In genomic region chrX:7169627-7170026, GRCh38 we compare ENCODE assay signal across 19 cellular contexts. TPM values are rescaled to one million over a fixed set of nuclear protein-coding genes. Genes with fewer than 3 reads are reported as not detected.
A peak's percentile ranks its signal among the peaks of the same experiment; 100 is the strongest.
DNase-seq lines count a peak whose midpoint lies in the region; ATAC-seq, FAIRE-seq and TF ChIP-seq lines count a peak whose summit lies in the region.
"Had no signal": no experiment of that assay in that cellular context is flagged by ENCODE, and none has a peak within 500 bp of the region (broad histone marks: within the 10 kb centered on the region; RNA-seq: fewer than 3 reads in every experiment).

No MANE protein-coding gene starts in this region.

- BruUV-seq in PC-9 (replicated peaks; lab: Mats Ljungman, UMichigan), result no TSS peak

- H4K20me1 ChIP-seq in astrocyte (ENCODE audit: insufficient read depth, low read length), result no peaks in the 10 kb centered on the region
- H4K20me1 ChIP-seq in PC-9 (ENCODE audit: insufficient read depth), result no peaks in the 10 kb centered on the region

- no peaks in the 10 kb centered on the region for H3K36me3 Mint-ChIP-seq in astrocyte (ENCODE audit: low read depth, unreplicated experiment)

- no peak overlapping the region for H3K27ac Mint-ChIP-seq in astrocyte (ENCODE audit: unreplicated experiment)
- H3K27ac Mint-ChIP-seq: HFFc6 had no signal

- H3K4me2 ChIP-seq in astrocyte (ENCODE audit: low read length), result no peak overlapping the region
- no peak overlapping the region for H3K4me2 ChIP-seq in PC-9

- POLR2A ChIA-PET in PC-9 (lab: Charles Lee; ENCODE audit: unreplicated experiment), result no interaction called here

- TF ChIP-seq POLR2A in body of pancreas (IDR thresholded peaks at IDR 0.05), result no peak

- H3K27me3 Mint-ChIP-seq in astrocyte (ENCODE audit: low read depth, unreplicated experiment), result no peaks in the 10 kb centered on the region
- H3K27me3 Mint-ChIP-seq: CD4-positive, alpha-beta memory T cell had no signal

- TF ChIP-seq CTCF in astrocyte (IDR thresholded peaks at IDR 0.05; ENCODE audit: insufficient read depth, low read depth, low read length) (no peak), body of pancreas (IDR thresholded peaks at IDR 0.05) (no peak), lung (IDR thresholded peaks at IDR 0.05; ENCODE audit: control extremely low read depth, extremely low read depth) (no peak), upper lobe of right lung (IDR thresholded peaks at IDR 0.05) (no peak), PC-9 (conservative IDR thresholded peaks at IDR 0.05) (no peak)

- no peaks in the 10 kb centered on the region for H3K79me2 ChIP-seq in astrocyte (ENCODE audit: insufficient read depth, low read length)
- H3K79me2 ChIP-seq in PC-9 (ENCODE audit: low read depth), result no peaks in the 10 kb centered on the region

- WGBS in body of pancreas, 2 donors, result 27 to 33% methylated on average over 3 of the region's 3 CpGs
- 67 to 79% methylated on average over 3 of the region's 3 CpGs for WGBS in lung, 2 donors

- H3K27ac ChIP-seq in astrocyte (ENCODE audit: low read depth, low read length), result no peak overlapping the region
- H3K27ac ChIP-seq in body of pancreas, result no peak overlapping the region
- H3K27ac ChIP-seq in lung (ENCODE audit: low read depth in 1 of 2, low read length in 1 of 2), result no peak overlapping the region
- H3K27ac ChIP-seq in upper lobe of right lung, result no peak overlapping the region
- no peak overlapping the region for H3K27ac ChIP-seq in PC-9

- ATAC-seq in body of pancreas, result peak; percentile 70
- ATAC-seq in lung (ENCODE audit: insufficient read depth, low FRiP score), result peak; percentile 55
- peak; percentile 39 for ATAC-seq in upper lobe of right lung

- H3K9me3 ChIP-seq in astrocyte (ENCODE audit: insufficient read depth, low read depth, low read length) (no peaks in the 10 kb centered on the region), body of pancreas (no peaks in the 10 kb centered on the region), lung (ENCODE audit: control insufficient read depth in 2 of 2, insufficient read depth in 1 of 2, low read length in 1 of 2) (peaks cover 0 to 4% of the 10 kb centered on the region in 2 donors), upper lobe of right lung (no peaks in the 10 kb centered on the region), PC-9 (ENCODE audit: insufficient read depth, low read depth) (no peaks in the 10 kb centered on the region)
- H3K9me3 ChIP-seq: HAP-1 had no signal

- DNase-seq in astrocyte (ENCODE audit: low read depth) (no peak), body of pancreas (peak; percentile 11 to 48 (median 45)), lung (ENCODE audit: low spot score) (no peak), upper lobe of right lung (no peak), HT-29 (ENCODE audit: low spot score) (no peak), NCI-H128 (lab: John Stamatoyannopoulos, UW; ENCODE audit: unreplicated experiment) (no peak), PC-9 (no peak)
- DNase-seq: C1 segment of cervical spinal cord; Calu3; CD4-positive, alpha-beta memory T cell; COR-L47; DMS53; DMS79 treated with DMSO at 0.1 percent for 48 hours; GF-D8; GOT3; HFFc6 had no signal

- no peaks in the 10 kb centered on the region for H3K9me2 ChIP-seq in PC-9 (ENCODE audit: insufficient read depth)

- CTCF ChIA-PET in PC-9 (lab: Charles Lee), result no interaction called here

- H3K9ac ChIP-seq in astrocyte (ENCODE audit: low read length), result no peak overlapping the region

- no peak overlapping the region for H3K4me3 Mint-ChIP-seq in astrocyte (ENCODE audit: unreplicated experiment)
- H3K4me3 Mint-ChIP-seq: CD4-positive, alpha-beta memory T cell; HFFc6 had no signal

- no peak overlapping the region for H2AFZ ChIP-seq in astrocyte (ENCODE audit: low read depth, low read length)
- no peak overlapping the region for H2AFZ ChIP-seq in PC-9

- H3K36me3 ChIP-seq in astrocyte (ENCODE audit: insufficient read depth, low read length) (no peaks in the 10 kb centered on the region), body of pancreas (replicated peaks in 1 of 2; ENCODE audit: insufficient read depth in 1 of 2, low read depth in 2 of 2) (no peaks in the 10 kb centered on the region), lung (ENCODE audit: control insufficient read depth in 2 of 2, insufficient read depth in 2 of 2, low read length in 2 of 2) (no peaks in the 10 kb centered on the region), upper lobe of right lung (no peaks in the 10 kb centered on the region), PC-9 (ENCODE audit: low read depth) (no peaks in the 10 kb centered on the region)
- H3K36me3 ChIP-seq: HAP-1 had no signal

- no peaks in the 10 kb centered on the region for H3K4me1 Mint-ChIP-seq in astrocyte (ENCODE audit: low read depth, unreplicated experiment)
- H3K4me1 Mint-ChIP-seq: CD4-positive, alpha-beta memory T cell had no signal

- H3K27me3 ChIP-seq in astrocyte (ENCODE audit: insufficient read depth, low read length), result no peaks in the 10 kb centered on the region
- no peaks in the 10 kb centered on the region for H3K27me3 ChIP-seq in body of pancreas
- H3K27me3 ChIP-seq in lung (ENCODE audit: control insufficient read depth, insufficient read depth), result no peaks in the 10 kb centered on the region
- H3K27me3 ChIP-seq in upper lobe of right lung, result no peaks in the 10 kb centered on the region
- no peaks in the 10 kb centered on the region for H3K27me3 ChIP-seq in PC-9 (ENCODE audit: insufficient read depth, low read depth)

- H3K4me3 ChIP-seq in astrocyte (ENCODE audit: insufficient read depth, low read depth, low read length) (no peak overlapping the region), body of pancreas (no peak overlapping the region), lung (no peak overlapping the region), upper lobe of right lung (no peak overlapping the region), PC-9 (no peak overlapping the region)
- H3K4me3 ChIP-seq: HAP-1 had no signal

- H3K4me1 ChIP-seq in astrocyte (ENCODE audit: insufficient read depth, low read length) (no peaks in the 10 kb centered on the region), body of pancreas (no peaks in the 10 kb centered on the region), lung (ENCODE audit: control insufficient read depth in 2 of 2, insufficient read depth in 2 of 2, low read length in 2 of 2) (no peaks in the 10 kb centered on the region), upper lobe of right lung (no peaks in the 10 kb centered on the region), PC-9 (replicated peaks; ENCODE audit: insufficient read depth) (no peaks in the 10 kb centered on the region)
- H3K4me1 ChIP-seq: HAP-1 had no signal

- no peaks in the 10 kb centered on the region for H3F3A ChIP-seq in PC-9 (ENCODE audit: insufficient read depth, low read depth)

- peaks cover 2% of the 10 kb centered on the region for H3K9me3 Mint-ChIP-seq in astrocyte (ENCODE audit: unreplicated experiment)
- H3K9me3 Mint-ChIP-seq: HFFc6 had no signal

- intact Hi-C loops in body of pancreas (cut with DNase I), result no loop called here
- intact Hi-C loops in upper lobe of right lung (cut with DNase I), result no loop called here
- intact Hi-C loops in PC-9 (cut with micrococcal nuclease; ENCODE audit: unreplicated experiment), result no loop called here

- peak; percentile 95 for FAIRE-seq in astrocyte (lab: Jason Lieb, UNC)
- FAIRE-seq: GM18507, H54 had no signal

RNA-seq across cellular contexts. Expression of gene PUDP, which starts 21.7 kb away (rescaled TPM):
- total RNA-seq in astrocyte, result 18.4 and 21.8 TPM in 2 replicates
- 10 to 100 TPM; 15.8 to 41.9 TPM for total RNA-seq in body of pancreas
- 10 to 100 TPM; 17.3 to 24.5 TPM for total RNA-seq in lung
- 10 to 100 TPM; 12.1 to 12.7 TPM for polyA plus RNA-seq in lung
- total RNA-seq in upper lobe of right lung, result 17.5 TPM
- 3.4 and 4.6 TPM in 2 replicates for total RNA-seq in HT-29 (2014; rRNA removed; shearing (Covaris generic))
- 22.6 and 24.9 TPM in 2 replicates for total RNA-seq in PC-9 (2021)

RNA-seq across cellular contexts. Expression of gene STS, which starts 22.1 kb away (rescaled TPM):
- total RNA-seq in astrocyte (3.9 and 4.6 TPM in 2 replicates), body of pancreas (1 to 10 TPM; 3.6 TPM), lung (10 to 100 TPM; 10.6 to 16.7 TPM), upper lobe of right lung (11.6 TPM), PC-9 (2021) (2.2 and 3.3 TPM in 2 replicates)
- polyA plus RNA-seq in lung, result 10 to 100 TPM in 1 of 2 donors, 1 to 10 TPM in 1; 5.1 to 11.2 TPM
- total RNA-seq in HT-29 (2014; rRNA removed; shearing (Covaris generic)), result 1.7 and 2.6 TPM in 2 replicates

Comparison
In these comparisons a context has a peak if more than half of its experiments do, and no peak if none do; other contexts are left out.
1. DNase-seq: peak in body of pancreas (4 of 4); none in astrocyte (single experiment), lung (single experiment), upper lobe of right lung (single experiment), HT-29 (single experiment), NCI-H128 (single experiment) and PC-9 (0 of 2).
2. Peak in every context shown above with its lines, with median percentiles within 50 percentile points of each other: ATAC-seq.